ENCODE assay signal across 1 cellular context in the genomic region with DNA sequence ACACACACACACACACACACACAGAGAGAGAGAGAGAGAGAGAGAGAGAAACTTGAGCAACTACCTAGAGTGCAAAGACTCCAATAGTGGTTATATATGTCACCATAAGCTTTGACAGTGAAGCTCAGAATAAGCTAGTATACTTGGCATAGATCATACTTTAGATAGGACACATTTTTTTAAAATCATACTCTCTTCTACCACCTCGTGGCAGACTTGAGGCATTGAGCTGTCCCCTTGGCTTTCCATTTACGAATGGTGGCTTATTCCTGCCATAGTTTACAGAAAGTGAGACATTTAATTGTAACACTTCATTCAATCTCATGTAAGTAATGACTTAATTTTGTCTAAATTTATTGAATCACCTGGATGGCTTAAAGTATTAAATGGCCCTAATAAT.
TF ChIP-seq lines count a peak whose summit lies in the region.

No MANE protein-coding gene starts in this region.

TF ChIP-seq in HepG2, 621 proteins besides CTCF, POLR2A, EP300 and RAD21 (continued from another document):
- TF ChIP-seq ZUFSP (CRISPR knock-in tag; IDR thresholded peaks at IDR 0.05; ENCODE audit: borderline replicate concordance) (no peak), ZNF333 (CRISPR knock-in tag; IDR thresholded peaks at IDR 0.05; ENCODE audit: borderline replicate concordance) (no peak), ZNF552 (CRISPR knock-in tag; IDR thresholded peaks at IDR 0.05; ENCODE audit: borderline replicate concordance) (no peak), MEIS2 (CRISPR knock-in tag; IDR thresholded peaks at IDR 0.05) (no peak), CBFB (CRISPR knock-in tag; IDR thresholded peaks at IDR 0.05) (no peak), KLF15 (CRISPR knock-in tag; IDR thresholded peaks at IDR 0.05; ENCODE audit: borderline replicate concordance) (no peak), ZKSCAN8 (CRISPR knock-in tag; IDR thresholded peaks at IDR 0.05; ENCODE audit: borderline replicate concordance) (no peak), ZNF205 (CRISPR knock-in tag; IDR thresholded peaks at IDR 0.05) (no peak)
